Comparison of ENCODE assay signal across 2 cellular contexts in genomic region chr18:45978084-45978483, GRCh38.
TF ChIP-seq lines count a peak whose summit lies in the region.

No MANE protein-coding gene starts in this region.

TF ChIP-seq in IMR-90, 13 proteins besides CTCF, POLR2A, EP300 and RAD21:
- no peak for TF ChIP-seq MAFK (IDR thresholded peaks at IDR 0.05; ENCODE audit: low read depth, low read length)
- TF ChIP-seq BHLHE40 (IDR thresholded peaks at IDR 0.05; ENCODE audit: low read depth, low read length): no peak
- no peak for TF ChIP-seq SMC3 (IDR thresholded peaks at IDR 0.05; ENCODE audit: low read depth, low read length)
- TF ChIP-seq USF2 (IDR thresholded peaks at IDR 0.05; ENCODE audit: low read depth, low read length): no peak
- no peak for TF ChIP-seq CHD1 (IDR thresholded peaks at IDR 0.05; ENCODE audit: low read depth, low read length)
- TF ChIP-seq RCOR1 (IDR thresholded peaks at IDR 0.05; ENCODE audit: insufficient replicate concordance, low read length): no peak
- no peak for TF ChIP-seq CEBPB (IDR thresholded peaks at IDR 0.05; ENCODE audit: low read depth, low read length)
- no peak for TF ChIP-seq ELK1 (IDR thresholded peaks at IDR 0.05; ENCODE audit: borderline replicate concordance, low read depth, low read length)

TF ChIP-seq in HepG2, 621 proteins besides CTCF, POLR2A, EP300 and RAD21:
- no peak for TF ChIP-seq HOXD1 (CRISPR knock-in tag; IDR thresholded peaks at IDR 0.05)
- peak; percentile 76 for TF ChIP-seq FOSL2 (CRISPR knock-in tag; IDR thresholded peaks at IDR 0.05)
